Comparison of ENCODE assay signal across 14 cellular contexts in genomic region chr14:24149302-24149969, GRCh38. TPM values are rescaled to one million over a fixed set of nuclear protein-coding genes. Genes with fewer than 3 reads are reported as not detected.
DNase-seq lines count a peak whose midpoint lies in the region; ATAC-seq, FAIRE-seq and TF ChIP-seq lines count a peak whose summit lies in the region.
"Had no signal": no experiment of that assay in that cellular context is flagged by ENCODE, and none has a peak within 500 bp of the region (broad histone marks: within the 10 kb centered on the region; RNA-seq: fewer than 3 reads in every experiment).

No MANE protein-coding gene starts in this region.

- TF ChIP-seq POLR2A in thyroid gland (IDR thresholded peaks at IDR 0.05), result no peak

- H3K27ac Mint-ChIP-seq in activated T-helper 1 cell treated with anti-CD3 and anti-CD28 coated beads, Interleukin-12 subunit alpha, Interleukin-12 subunit beta, Interleukin-2, Interleukin-4 antibody, amounts not matched to agents 30 ng/mL and 10 ng/mL and 1 ng/mL, durations not matched to agents 14 hours and 24 hours and 36 hours, result no peak overlapping the region

- no peak overlapping the region for H3K4me3 ChIP-seq in kidney (ENCODE audit: low read length in 2 of 2)
- H3K4me3 ChIP-seq in OCI-LY7 (ENCODE audit: low read depth, low read length, poor library complexity, severe bottlenecking), result no peak overlapping the region
- no peak overlapping the region for H3K4me3 ChIP-seq in small intestine (ENCODE audit: low read depth in 1 of 2, low read length in 2 of 2)
- H3K4me3 ChIP-seq in thyroid gland (replicated peaks in 1 of 3), result no peak overlapping the region

- H3K27me3 ChIP-seq in small intestine (ENCODE audit: control insufficient read depth in 2 of 2, insufficient read depth in 2 of 2, low read length in 2 of 2), result no peaks in the 10 kb centered on the region
- no peaks in the 10 kb centered on the region for H3K27me3 ChIP-seq in thyroid gland

- H3K27ac ChIP-seq in kidney (ENCODE audit: low read depth in 2 of 2, low read length in 2 of 2) (no peak overlapping the region), OCI-LY7 (ENCODE audit: low read depth, low read length, poor library complexity, severe bottlenecking) (no peak overlapping the region), small intestine (ENCODE audit: low read depth in 1 of 2, low read length in 1 of 2) (no peak overlapping the region), thyroid gland (no peak overlapping the region)
- H3K27ac ChIP-seq: left ventricle myocardium inferior had no signal

- no peak overlapping the region for H3K9ac ChIP-seq in kidney (ENCODE audit: low read length in 2 of 2)

- intact Hi-C loops in left cardiac atrium (cut with DNase I), result loop anchor here in 1 of 2 donors (5.0 kb wide), 1 partner anchor 37 kb away; the partner anchor contains the start of genes DCAF11 and NRL
- intact Hi-C loops in Right ventricle myocardium inferior (cut with DNase I), result loop anchor here (5.0 to 10.0 kb wide), 2 partner anchors 38 to 285 kb away; partner anchors contain the start of gene IPO4
- intact Hi-C loops in activated T-helper 1 cell treated with anti-CD3 and anti-CD28 coated beads, Interleukin-12 subunit alpha, Interleukin-12 subunit beta, Interleukin-2, Interleukin-4 antibody, amounts not matched to agents 30 ng/mL and 10 ng/mL and 1 ng/mL, durations not matched to agents 14 hours and 24 hours and 36 hours (cut with micrococcal nuclease), result loop anchor here (5.0 to 10.0 kb wide), 2 partner anchors 682 to 825 kb away; partner anchors contain the start of genes NGDN and PABPN1
- intact Hi-C loops in kidney (cut with DNase I), result no loop called here
- intact Hi-C loops in OCI-LY7 (cut with micrococcal nuclease; ENCODE audit: unreplicated experiment), result loop anchor here (10.0 kb wide), 1 partner anchor 845 kb away; the partner anchor contains the start of genes BCL2L2 and PPP1R3E
- intact Hi-C loops in thyroid gland (cut with DNase I), result no loop called here

- H3K9me3 Mint-ChIP-seq in activated T-helper 1 cell treated with anti-CD3 and anti-CD28 coated beads, Interleukin-12 subunit alpha, Interleukin-12 subunit beta, Interleukin-2, Interleukin-4 antibody, amounts not matched to agents 30 ng/mL and 10 ng/mL and 1 ng/mL, durations not matched to agents 14 hours and 24 hours and 36 hours, result no peaks in the 10 kb centered on the region

- H3K9me2 ChIP-seq in OCI-LY7 (ENCODE audit: insufficient read depth, low read length), result no peaks in the 10 kb centered on the region

- H3K9me3 ChIP-seq in kidney (ENCODE audit: control insufficient read depth in 1 of 2, low read length in 2 of 2) (no peaks in the 10 kb centered on the region), OCI-LY7 (ENCODE audit: low read length) (no peaks in the 10 kb centered on the region), small intestine (ENCODE audit: control insufficient read depth, low read depth) (no peaks in the 10 kb centered on the region), thyroid gland (no peaks in the 10 kb centered on the region)
- H3K9me3 ChIP-seq: left ventricle myocardium inferior had no signal

- ATAC-seq in left cardiac atrium (no peak), Right ventricle myocardium inferior (no peak), GM21367 (IDR thresholded peaks at IDR 0.05; ENCODE audit: unreplicated experiment) (no peak)

- TF ChIP-seq CTCF in kidney (IDR thresholded peaks at IDR 0.05; ENCODE audit: borderline replicate concordance, extremely low read depth, insufficient read depth) (no peak), OCI-LY7 (conservative IDR thresholded peaks at IDR 0.05; ENCODE audit: low read length) (no peak), thyroid gland (IDR thresholded peaks at IDR 0.05) (no peak)

- peaks cover 44% of the 10 kb centered on the region for H3K4me1 Mint-ChIP-seq in activated T-helper 1 cell treated with anti-CD3 and anti-CD28 coated beads, Interleukin-12 subunit alpha, Interleukin-12 subunit beta, Interleukin-2, Interleukin-4 antibody, amounts not matched to agents 30 ng/mL and 10 ng/mL and 1 ng/mL, durations not matched to agents 14 hours and 24 hours and 36 hours (ENCODE audit: low read depth)

- no TSS peak for BruUV-seq in OCI-LY7 (replicated peaks; lab: Mats Ljungman, UMichigan)

- peaks cover 28 to 35% of the 10 kb centered on the region in 2 donors for H3K36me3 ChIP-seq in kidney (ENCODE audit: control insufficient read depth in 1 of 2, insufficient read depth in 2 of 2, low read length in 2 of 2)
- H3K36me3 ChIP-seq in OCI-LY7 (ENCODE audit: insufficient read depth, low read length), result peaks cover 49% of the 10 kb centered on the region
- H3K36me3 ChIP-seq in small intestine (ENCODE audit: control insufficient read depth in 2 of 2, insufficient read depth in 2 of 2, low read length in 2 of 2), result peaks cover 3 to 10% of the 10 kb centered on the region in 2 donors
- peaks cover 26% of the 10 kb centered on the region in 2 donors for H3K36me3 ChIP-seq in thyroid gland

- H2AFZ ChIP-seq in OCI-LY7 (ENCODE audit: low read length), result no peak overlapping the region

- H3K4me2 ChIP-seq in OCI-LY7 (ENCODE audit: low read length), result no peak overlapping the region

- WGBS in small intestine, 3 donors, result 89 to 97% (median 93%) methylated on average over 3 of the region's 3 CpGs
- WGBS in thyroid gland, 2 donors, result 96 to 98% methylated on average over 3 of the region's 3 CpGs

- peak overlapping the region; percentile 94 for H3K4me3 Mint-ChIP-seq in activated T-helper 1 cell treated with anti-CD3 and anti-CD28 coated beads, Interleukin-12 subunit alpha, Interleukin-12 subunit beta, Interleukin-2, Interleukin-4 antibody, amounts not matched to agents 30 ng/mL and 10 ng/mL and 1 ng/mL, durations not matched to agents 14 hours and 24 hours and 36 hours

- H3K79me2 ChIP-seq in OCI-LY7 (ENCODE audit: insufficient read depth, low read depth, low read length), result peaks cover 19% of the 10 kb centered on the region; the same call in 1 of the 2 replicates

- CTCF ChIA-PET in OCI-LY7 (lab: Charles Lee; ENCODE audit: unreplicated experiment), result interaction anchor here (1.1 kb wide), 1 partner anchor 12 kb away, joined by 4 read pairs; the partner anchor contains the start of gene IRF9

- DNase-seq in left cardiac atrium, result peak; percentile 21
- DNase-seq in Right ventricle myocardium inferior (ENCODE audit: missing footprints), result no peak
- DNase-seq in activated T-helper 1 cell treated with anti-CD3 and anti-CD28 coated beads, Interleukin-12 subunit alpha, Interleukin-12 subunit beta, Interleukin-2, Interleukin-4 antibody, amounts not matched to agents 30 ng/mL and 10 ng/mL and 1 ng/mL, durations not matched to agents 14 hours and 24 hours and 36 hours (ENCODE audit: low spot score), result no peak
- DNase-seq in kidney, result peak; percentile 51
- DNase-seq in OCI-LY7 (ENCODE audit: low spot score), result no peak
- no peak for DNase-seq in small intestine
- no peak for DNase-seq in thyroid gland
- DNase-seq: activated CD4-positive, alpha-beta T cell treated with anti-CD3 and anti-CD28 coated beads for 48 hours; caudate nucleus; left ventricle myocardium inferior; NCI-H1092; NCI-H774; RPMI8226 had no signal

- FAIRE-seq in kidney (lab: Jason Lieb, UNC), result no peak
- FAIRE-seq in small intestine (lab: Jason Lieb, UNC), result no peak

- peaks cover 11 to 20% of the 10 kb centered on the region in 2 donors for H3K4me1 ChIP-seq in kidney (ENCODE audit: control insufficient read depth in 1 of 2, insufficient read depth in 1 of 2, low read depth in 1 of 2, low read length in 2 of 2)
- H3K4me1 ChIP-seq in OCI-LY7 (ENCODE audit: insufficient read depth, low read length, poor library complexity, severe bottlenecking), result peaks cover 17% of the 10 kb centered on the region
- peaks cover 6 to 8% of the 10 kb centered on the region in 2 donors for H3K4me1 ChIP-seq in small intestine (ENCODE audit: control insufficient read depth in 2 of 2, insufficient read depth in 1 of 2, low read depth in 1 of 2, low read length in 1 of 2)
- H3K4me1 ChIP-seq in thyroid gland, result peaks cover 17 to 18% of the 10 kb centered on the region in 2 donors

- no peaks in the 10 kb centered on the region for H4K20me1 ChIP-seq in OCI-LY7 (ENCODE audit: insufficient read depth, low read length)

- H3K27me3 Mint-ChIP-seq in activated T-helper 1 cell treated with anti-CD3 and anti-CD28 coated beads, Interleukin-12 subunit alpha, Interleukin-12 subunit beta, Interleukin-2, Interleukin-4 antibody, amounts not matched to agents 30 ng/mL and 10 ng/mL and 1 ng/mL, durations not matched to agents 14 hours and 24 hours and 36 hours (ENCODE audit: insufficient read depth), result no peaks in the 10 kb centered on the region

- POLR2A ChIA-PET in OCI-LY7 (lab: Charles Lee), result interaction anchor here (1.1 to 3.9 kb wide), 2 partner anchors 54 to 55 kb away, joined by 3 to 20 read pairs; partner anchors contain the start of gene PCK2

- peaks cover 51% of the 10 kb centered on the region for H3K36me3 Mint-ChIP-seq in activated T-helper 1 cell treated with anti-CD3 and anti-CD28 coated beads, Interleukin-12 subunit alpha, Interleukin-12 subunit beta, Interleukin-2, Interleukin-4 antibody, amounts not matched to agents 30 ng/mL and 10 ng/mL and 1 ng/mL, durations not matched to agents 14 hours and 24 hours and 36 hours (ENCODE audit: low read depth)

RNA-seq across cellular contexts. Expression of gene RNF31, which starts 2.1 kb away (rescaled TPM):
- total RNA-seq in left cardiac atrium (10 to 100 TPM; 31.6 to 41.7 TPM), Right ventricle myocardium inferior (33.4 TPM), kidney (69.0 TPM), OCI-LY7 (2022) (57.8 and 58.1 TPM in 2 replicates), thyroid gland (100 to 1,000 TPM in 1 of 4 donors, 10 to 100 TPM in 3; 30.6 to 106 (median 67.6) TPM)
- 115 and 129 TPM in 2 replicates for total RNA-seq in activated T-helper 1 cell treated with anti-CD3 and anti-CD28 coated beads, Interleukin-12 subunit alpha, Interleukin-12 subunit beta, Interleukin-2, Interleukin-4 antibody, amounts not matched to agents 30 ng/mL and 10 ng/mL and 1 ng/mL, durations not matched to agents 14 hours and 24 hours and 36 hours
- polyA plus RNA-seq in kidney (ENCODE audit: insufficient read depth, low read depth, low replicate concordance) (64.0 TPM), small intestine (10 to 100 TPM; 41.4 to 83.0 (median 56.5) TPM)
- 37.8 and 66.1 TPM in 2 replicates for total RNA-seq in OCI-LY7 (2014; rRNA removed; shearing (Covaris generic))

RNA-seq across cellular contexts. Expression of gene PSME2, which starts 3.0 kb away (rescaled TPM):
- 10 to 100 TPM; 65.5 to 84.2 TPM for total RNA-seq in left cardiac atrium
- 109 TPM for total RNA-seq in Right ventricle myocardium inferior
- 575 and 588 TPM in 2 replicates for total RNA-seq in activated T-helper 1 cell treated with anti-CD3 and anti-CD28 coated beads, Interleukin-12 subunit alpha, Interleukin-12 subunit beta, Interleukin-2, Interleukin-4 antibody, amounts not matched to agents 30 ng/mL and 10 ng/mL and 1 ng/mL, durations not matched to agents 14 hours and 24 hours and 36 hours
- total RNA-seq in kidney, result 148 TPM
- polyA plus RNA-seq in kidney (ENCODE audit: insufficient read depth, low read depth, low replicate concordance), result 289 TPM
- 254 and 290 TPM in 2 replicates for total RNA-seq in OCI-LY7 (2014; rRNA removed; shearing (Covaris generic))
- total RNA-seq in OCI-LY7 (2022), result 176 and 188 TPM in 2 replicates
- 100 to 1,000 TPM; 597 to 997 (median 691) TPM for polyA plus RNA-seq in small intestine
- total RNA-seq in thyroid gland, result 10 to 100 TPM; 31.3 to 66.6 (median 47.5) TPM

RNA-seq across cellular contexts. Expression of gene EMC9, which starts 8.0 kb away (rescaled TPM):
- total RNA-seq in left cardiac atrium, result 10 to 100 TPM; 14.3 to 22.0 TPM
- total RNA-seq in Right ventricle myocardium inferior, result 14.6 TPM
- 22.9 and 28.3 TPM in 2 replicates for total RNA-seq in activated T-helper 1 cell treated with anti-CD3 and anti-CD28 coated beads, Interleukin-12 subunit alpha, Interleukin-12 subunit beta, Interleukin-2, Interleukin-4 antibody, amounts not matched to agents 30 ng/mL and 10 ng/mL and 1 ng/mL, durations not matched to agents 14 hours and 24 hours and 36 hours
- 22.1 TPM for total RNA-seq in kidney
- polyA plus RNA-seq in kidney (ENCODE audit: insufficient read depth, low read depth, low replicate concordance), result 62.5 TPM
- total RNA-seq in OCI-LY7 (2014; rRNA removed; shearing (Covaris generic)), result 73.2 and 74.8 TPM in 2 replicates
- total RNA-seq in OCI-LY7 (2022), result 72.0 and 72.9 TPM in 2 replicates
- 10 to 100 TPM; 34.2 to 74.7 (median 48.4) TPM for polyA plus RNA-seq in small intestine
- total RNA-seq in thyroid gland, result 10 to 100 TPM in 3 of 4 donors, 1 to 10 TPM in 1; 8.3 to 25.5 (median 16.9) TPM

RNA-seq across cellular contexts. Expression of gene IRF9, which starts 11.6 kb away (rescaled TPM):
- total RNA-seq in left cardiac atrium (10 to 100 TPM; 44.7 to 84.6 TPM), Right ventricle myocardium inferior (30.5 TPM), kidney (141 TPM), OCI-LY7 (2022) (36.2 and 39.1 TPM in 2 replicates), thyroid gland (10 to 100 TPM; 55.1 to 92.3 (median 70.0) TPM)
- total RNA-seq in activated T-helper 1 cell treated with anti-CD3 and anti-CD28 coated beads, Interleukin-12 subunit alpha, Interleukin-12 subunit beta, Interleukin-2, Interleukin-4 antibody, amounts not matched to agents 30 ng/mL and 10 ng/mL and 1 ng/mL, durations not matched to agents 14 hours and 24 hours and 36 hours, result 130 and 152 TPM in 2 replicates
- polyA plus RNA-seq in kidney (ENCODE audit: insufficient read depth, low read depth, low replicate concordance) (88.9 TPM), small intestine (10 to 100 TPM; 36.9 to 78.4 (median 48.1) TPM)
- 35.1 and 40.7 TPM in 2 replicates for total RNA-seq in OCI-LY7 (2014; rRNA removed; shearing (Covaris generic))

RNA-seq across cellular contexts. Expression of gene PSME1, which starts 13.4 kb away (rescaled TPM):
- total RNA-seq in left cardiac atrium (100 to 1,000 TPM in 1 of 2 donors, 10 to 100 TPM in 1; 91.6 to 103 TPM), Right ventricle myocardium inferior (140 TPM), kidney (244 TPM), OCI-LY7 (2022) (146 and 149 TPM in 2 replicates), thyroid gland (100 to 1,000 TPM; 117 to 193 (median 186) TPM)
- total RNA-seq in activated T-helper 1 cell treated with anti-CD3 and anti-CD28 coated beads, Interleukin-12 subunit alpha, Interleukin-12 subunit beta, Interleukin-2, Interleukin-4 antibody, amounts not matched to agents 30 ng/mL and 10 ng/mL and 1 ng/mL, durations not matched to agents 14 hours and 24 hours and 36 hours, result 291 and 295 TPM in 2 replicates
- polyA plus RNA-seq in kidney (ENCODE audit: insufficient read depth, low read depth, low replicate concordance) (333 TPM), small intestine (100 to 1,000 TPM; 431 to 576 (median 503) TPM)
- 187 and 213 TPM in 2 replicates for total RNA-seq in OCI-LY7 (2014; rRNA removed; shearing (Covaris generic))

Comparison
In these comparisons a context has a peak if more than half of its experiments do, and no peak if none do; other contexts are left out.
1. DNase-seq: peak in left cardiac atrium (single experiment) and kidney (single experiment); none in Right ventricle myocardium inferior (single experiment), activated T-helper 1 cell treated with anti-CD3 and anti-CD28 coated beads, Interleukin-12 subunit alpha, Interleukin-12 subunit beta, Interleukin-2, Interleukin-4 antibody, amounts not matched to agents 30 ng/mL and 10 ng/mL and 1 ng/mL, durations not matched to agents 14 hours and 24 hours and 36 hours (single experiment), OCI-LY7 (single experiment), small intestine (single experiment) and thyroid gland (0 of 2).
2. intact Hi-C loops: an anchor here in Right ventricle myocardium inferior (5.0 to 10.0 kb wide), activated T-helper 1 cell treated with anti-CD3 and anti-CD28 coated beads, Interleukin-12 subunit alpha, Interleukin-12 subunit beta, Interleukin-2, Interleukin-4 antibody, amounts not matched to agents 30 ng/mL and 10 ng/mL and 1 ng/mL, durations not matched to agents 14 hours and 24 hours and 36 hours (5.0 to 10.0 kb wide) and OCI-LY7 (10.0 kb wide); none called in kidney and thyroid gland.